In the genomic region with DNA sequence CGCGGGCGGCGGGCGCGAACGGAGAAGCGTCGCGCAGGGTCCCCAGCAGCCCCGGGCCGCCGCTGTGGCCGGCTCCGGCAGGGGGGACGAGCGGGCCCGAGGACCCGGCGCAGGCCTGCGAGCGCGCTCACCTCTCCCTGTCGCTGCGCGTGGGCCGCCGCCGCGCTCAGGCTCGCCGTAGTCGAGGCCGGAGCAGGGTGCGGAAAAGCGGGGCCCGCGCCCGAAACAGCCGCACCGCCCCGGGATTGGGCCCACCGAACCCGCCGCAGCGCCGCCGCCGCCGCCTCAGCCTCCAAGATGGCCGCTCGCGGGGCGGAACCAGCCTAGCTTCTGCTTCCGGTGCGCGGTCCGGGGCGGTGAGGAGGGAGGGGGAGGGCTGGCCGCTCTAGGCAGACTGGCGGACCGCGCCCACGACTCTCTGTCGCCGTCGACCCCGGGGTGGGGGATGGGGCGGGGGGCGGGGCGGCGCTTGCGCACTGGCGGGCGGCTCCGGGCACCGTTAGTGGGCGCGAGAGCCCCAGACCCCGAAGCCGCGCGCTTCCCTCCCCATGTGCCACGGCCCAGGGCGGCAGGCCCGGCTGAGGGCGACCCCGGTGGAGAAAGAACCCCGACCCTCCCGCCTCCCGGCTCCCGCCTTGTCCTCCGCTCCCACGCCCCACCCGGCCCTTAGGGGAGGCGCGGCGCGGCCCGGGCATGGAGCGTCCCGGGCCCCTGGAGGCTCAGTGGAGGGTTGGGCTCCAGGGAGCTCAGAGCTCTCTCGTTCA, we compare ENCODE assay signal across 1 cellular context.
TF ChIP-seq lines count a peak whose summit lies in the region.

Gene UBE2J2, minus strand, starts transcription at position 320 of the 764 bp plus-strand sequence. CDS start 5,862 bp downstream, outside the sequence.

TF ChIP-seq in K562, 482 proteins besides CTCF, POLR2A, EP300 and RAD21 (continued from another document and continues in another):
- TF ChIP-seq TRIM25 (IDR thresholded peaks at IDR 0.05; ENCODE audit: borderline replicate concordance), result no peak
- no peak for TF ChIP-seq DDX20 (tag; IDR thresholded peaks at IDR 0.05; ENCODE audit: low read depth)
- TF ChIP-seq GATAD2A (IDR thresholded peaks at IDR 0.05), result 0 out of 2 replicates have a peak, but pooled peaks have one; percentile 35
- no peak for TF ChIP-seq SMARCE1 (IDR thresholded peaks at IDR 0.05)
- no peak for TF ChIP-seq ZKSCAN1 (IDR thresholded peaks at IDR 0.05; ENCODE audit: low read depth, low read length)
- TF ChIP-seq, protein P1, sequence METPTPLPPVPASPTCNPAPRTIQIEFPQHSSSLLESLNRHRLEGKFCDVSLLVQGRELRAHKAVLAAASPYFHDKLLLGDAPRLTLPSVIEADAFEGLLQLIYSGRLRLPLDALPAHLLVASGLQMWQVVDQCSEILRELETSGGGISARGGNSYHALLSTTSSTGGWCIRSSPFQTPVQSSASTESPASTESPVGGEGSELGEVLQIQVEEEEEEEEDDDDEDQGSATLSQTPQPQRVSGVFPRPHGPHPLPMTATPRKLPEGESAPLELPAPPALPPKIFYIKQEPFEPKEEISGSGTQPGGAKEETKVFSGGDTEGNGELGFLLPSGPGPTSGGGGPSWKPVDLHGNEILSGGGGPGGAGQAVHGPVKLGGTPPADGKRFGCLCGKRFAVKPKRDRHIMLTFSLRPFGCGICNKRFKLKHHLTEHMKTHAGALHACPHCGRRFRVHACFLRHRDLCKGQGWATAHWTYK (CRISPR knock-in tag; IDR thresholded peaks at IDR 0.05), result peak; percentile 54; the same call in 1 of the 2 replicates
- TF ChIP-seq HNRNPL (IDR thresholded peaks at IDR 0.05; ENCODE audit: low read depth, low read length), result peak; percentile 62; the same call in 1 of the 2 replicates
- peak in 1 of 2 experiments; percentile 58; a peak in 2 of 4 replicates for TF ChIP-seq FOXA3 (CRISPR knock-in tag; conservative IDR thresholded peaks at IDR 0.05 in 1 of 2, IDR thresholded peaks at IDR 0.05 in 1 of 2)
- no peak for TF ChIP-seq ZC3H4 (CRISPR knock-in tag; IDR thresholded peaks at IDR 0.05; ENCODE audit: borderline replicate concordance)
- TF ChIP-seq RUNX1 (IDR thresholded peaks at IDR 0.05; ENCODE audit: low read depth), result no peak
- TF ChIP-seq, protein P2, sequence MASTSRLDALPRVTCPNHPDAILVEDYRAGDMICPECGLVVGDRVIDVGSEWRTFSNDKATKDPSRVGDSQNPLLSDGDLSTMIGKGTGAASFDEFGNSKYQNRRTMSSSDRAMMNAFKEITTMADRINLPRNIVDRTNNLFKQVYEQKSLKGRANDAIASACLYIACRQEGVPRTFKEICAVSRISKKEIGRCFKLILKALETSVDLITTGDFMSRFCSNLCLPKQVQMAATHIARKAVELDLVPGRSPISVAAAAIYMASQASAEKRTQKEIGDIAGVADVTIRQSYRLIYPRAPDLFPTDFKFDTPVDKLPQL (IDR thresholded peaks at IDR 0.05; ENCODE audit: extremely low read depth, insufficient read length), result no peak
- TF ChIP-seq EWSR1 (IDR thresholded peaks at IDR 0.05; ENCODE audit: borderline replicate concordance, low read depth, partially characterized antibody), result no peak
- TF ChIP-seq MYC (IDR thresholded peaks at IDR 0.05; ENCODE audit: low read depth, low read length), result peak; percentile 62; the same call in 1 of the 2 replicates
- peak; percentile 43; the same call in 1 of the 2 replicates for TF ChIP-seq MYC (CRISPR knock-in tag; IDR thresholded peaks at IDR 0.05; ENCODE audit: borderline replicate concordance, low read depth)
- TF ChIP-seq ATF4 (CRISPR knock-in tag; IDR thresholded peaks at IDR 0.05), result no peak
- TF ChIP-seq SRF (CRISPR knock-in tag; IDR thresholded peaks at IDR 0.05), result no peak
- TF ChIP-seq, protein P3, sequence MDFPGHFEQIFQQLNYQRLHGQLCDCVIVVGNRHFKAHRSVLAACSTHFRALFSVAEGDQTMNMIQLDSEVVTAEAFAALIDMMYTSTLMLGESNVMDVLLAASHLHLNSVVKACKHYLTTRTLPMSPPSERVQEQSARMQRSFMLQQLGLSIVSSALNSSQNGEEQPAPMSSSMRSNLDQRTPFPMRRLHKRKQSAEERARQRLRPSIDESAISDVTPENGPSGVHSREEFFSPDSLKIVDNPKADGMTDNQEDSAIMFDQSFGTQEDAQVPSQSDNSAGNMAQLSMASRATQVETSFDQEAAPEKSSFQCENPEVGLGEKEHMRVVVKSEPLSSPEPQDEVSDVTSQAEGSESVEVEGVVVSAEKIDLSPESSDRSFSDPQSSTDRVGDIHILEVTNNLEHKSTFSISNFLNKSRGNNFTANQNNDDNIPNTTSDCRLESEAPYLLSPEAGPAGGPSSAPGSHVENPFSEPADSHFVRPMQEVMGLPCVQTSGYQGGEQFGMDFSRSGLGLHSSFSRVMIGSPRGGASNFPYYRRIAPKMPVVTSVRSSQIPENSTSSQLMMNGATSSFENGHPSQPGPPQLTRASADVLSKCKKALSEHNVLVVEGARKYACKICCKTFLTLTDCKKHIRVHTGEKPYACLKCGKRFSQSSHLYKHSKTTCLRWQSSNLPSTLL (IDR thresholded peaks at IDR 0.05), result no peak
- no peak for TF ChIP-seq ATF1 (CRISPR knock-in tag; IDR thresholded peaks at IDR 0.05)
- TF ChIP-seq ATF1 (tag; IDR thresholded peaks at IDR 0.05), result no peak
- no peak for TF ChIP-seq BRD4 (IDR thresholded peaks at IDR 0.05)
- no peak; the same call in 1 of the 2 replicates for TF ChIP-seq C11orf30 (IDR thresholded peaks at IDR 0.05; ENCODE audit: low read depth)
- TF ChIP-seq ELF2 (CRISPR knock-in tag; IDR thresholded peaks at IDR 0.05), result no peak
- no peak for TF ChIP-seq ZKSCAN8 (CRISPR knock-in tag; IDR thresholded peaks at IDR 0.05)
- peak in 1 of 2 experiments; percentile 100; a peak in 2 of 4 replicates for TF ChIP-seq ZNF639 (CRISPR knock-in tag; conservative IDR thresholded peaks at IDR 0.05 in 1 of 2, IDR thresholded peaks at IDR 0.05 in 1 of 2)
- no peak; the same call in 1 of the 2 replicates for TF ChIP-seq SMARCC2 (IDR thresholded peaks at IDR 0.05; ENCODE audit: low read depth)
- TF ChIP-seq THAP7 (CRISPR knock-in tag; IDR thresholded peaks at IDR 0.05), result no peak
- TF ChIP-seq RCOR1 (IDR thresholded peaks at IDR 0.05; ENCODE audit: borderline replicate concordance in 1 of 2, low read depth in 2 of 2, low read length in 2 of 2), result peak in 1 of 2 experiments; percentile 32; a peak in 1 of 4 replicates
- TF ChIP-seq POLR2B (IDR thresholded peaks at IDR 0.05; ENCODE audit: low read depth, partially characterized antibody), result peak; percentile 66
- TF ChIP-seq POLR3G (IDR thresholded peaks at IDR 0.05; ENCODE audit: extremely low read depth, insufficient read length, insufficient replicate concordance), result no peak
- TF ChIP-seq, protein P4, sequence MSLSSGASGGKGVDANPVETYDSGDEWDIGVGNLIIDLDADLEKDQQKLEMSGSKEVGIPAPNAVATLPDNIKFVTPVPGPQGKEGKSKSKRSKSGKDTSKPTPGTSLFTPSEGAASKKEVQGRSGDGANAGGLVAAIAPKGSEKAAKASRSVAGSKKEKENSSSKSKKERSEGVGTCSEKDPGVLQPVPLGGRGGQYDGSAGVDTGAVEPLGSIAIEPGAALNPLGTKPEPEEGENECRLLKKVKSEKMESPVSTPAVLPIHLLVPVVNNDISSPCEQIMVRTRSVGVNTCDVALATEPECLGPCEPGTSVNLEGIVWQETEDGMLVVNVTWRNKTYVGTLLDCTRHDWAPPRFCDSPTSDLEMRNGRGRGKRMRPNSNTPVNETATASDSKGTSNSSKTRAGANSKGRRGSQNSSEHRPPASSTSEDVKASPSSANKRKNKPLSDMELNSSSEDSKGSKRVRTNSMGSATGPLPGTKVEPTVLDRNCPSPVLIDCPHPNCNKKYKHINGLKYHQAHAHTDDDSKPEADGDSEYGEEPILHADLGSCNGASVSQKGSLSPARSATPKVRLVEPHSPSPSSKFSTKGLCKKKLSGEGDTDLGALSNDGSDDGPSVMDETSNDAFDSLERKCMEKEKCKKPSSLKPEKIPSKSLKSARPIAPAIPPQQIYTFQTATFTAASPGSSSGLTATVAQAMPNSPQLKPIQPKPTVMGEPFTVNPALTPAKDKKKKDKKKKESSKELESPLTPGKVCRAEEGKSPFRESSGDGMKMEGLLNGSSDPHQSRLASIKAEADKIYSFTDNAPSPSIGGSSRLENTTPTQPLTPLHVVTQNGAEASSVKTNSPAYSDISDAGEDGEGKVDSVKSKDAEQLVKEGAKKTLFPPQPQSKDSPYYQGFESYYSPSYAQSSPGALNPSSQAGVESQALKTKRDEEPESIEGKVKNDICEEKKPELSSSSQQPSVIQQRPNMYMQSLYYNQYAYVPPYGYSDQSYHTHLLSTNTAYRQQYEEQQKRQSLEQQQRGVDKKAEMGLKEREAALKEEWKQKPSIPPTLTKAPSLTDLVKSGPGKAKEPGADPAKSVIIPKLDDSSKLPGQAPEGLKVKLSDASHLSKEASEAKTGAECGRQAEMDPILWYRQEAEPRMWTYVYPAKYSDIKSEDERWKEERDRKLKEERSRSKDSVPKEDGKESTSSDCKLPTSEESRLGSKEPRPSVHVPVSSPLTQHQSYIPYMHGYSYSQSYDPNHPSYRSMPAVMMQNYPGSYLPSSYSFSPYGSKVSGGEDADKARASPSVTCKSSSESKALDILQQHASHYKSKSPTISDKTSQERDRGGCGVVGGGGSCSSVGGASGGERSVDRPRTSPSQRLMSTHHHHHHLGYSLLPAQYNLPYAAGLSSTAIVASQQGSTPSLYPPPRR (CRISPR knock-in tag; IDR thresholded peaks at IDR 0.05; ENCODE audit: borderline replicate concordance), result no peak
- TF ChIP-seq ASH1L (IDR thresholded peaks at IDR 0.05; ENCODE audit: borderline replicate concordance, low read depth, partially characterized antibody), result no peak
- peak; percentile 66 for TF ChIP-seq GMEB1 (CRISPR knock-in tag; IDR thresholded peaks at IDR 0.05)
- no peak for TF ChIP-seq NEUROD1 (IDR thresholded peaks at IDR 0.05; ENCODE audit: borderline replicate concordance, low read depth, low read length, partially characterized antibody)
- no peak for TF ChIP-seq FOXP4 (CRISPR knock-in tag; IDR thresholded peaks at IDR 0.05; ENCODE audit: borderline replicate concordance)
- no peak for TF ChIP-seq RFX5 (IDR thresholded peaks at IDR 0.05; ENCODE audit: low read depth, low read length)
- no peak for TF ChIP-seq TAF9B (IDR thresholded peaks at IDR 0.05; ENCODE audit: partially characterized antibody)
